Comparison of ENCODE assay signal across 26 cellular contexts in genomic region chr4:6880691-6881090, GRCh38.
"Had no signal": no experiment of that assay in that cellular context is flagged by ENCODE, and none has a peak within 500 bp of the region (broad histone marks: within the 10 kb centered on the region; RNA-seq: fewer than 3 reads in every experiment).

No MANE protein-coding gene starts in this region.

- H3K27ac Mint-ChIP-seq: memory B cell, mesothelial cell of epicardium had no signal

- H3K27me3 Mint-ChIP-seq: memory B cell; natural killer cell treated with Interleukin-12 subunit alpha and Interleukin-12 subunit beta and Interleukin-15 and Interleukin-18, amount 100 ng/mL, for 72 hours had no signal

- H3K9me3 Mint-ChIP-seq: memory B cell; mesothelial cell of epicardium; natural killer cell treated with Interleukin-12 subunit alpha and Interleukin-12 subunit beta and Interleukin-15 and Interleukin-18, amount 100 ng/mL, for 72 hours had no signal

- H3K27me3 ChIP-seq: esophagus muscularis mucosa, gastrocnemius medialis, spleen, stomach, transverse colon had no signal

- H3K4me1 ChIP-seq: parathyroid adenoma, prostate gland had no signal

- DNase-seq: effector CD8-positive, alpha-beta T cell; gastrocnemius medialis; kidney; left cardiac atrium; left ventricle myocardium inferior; lower lobe of right lung; occipital lobe; retina; spleen; stimulated activated CD4-positive, alpha-beta T cell treated with anti-CD3 and anti-CD28 coated beads, Interleukin-15, amount 100 ng/mL, for 24 hours; stimulated activated CD4-positive, alpha-beta T cell treated with anti-CD3 and anti-CD28 coated beads, Interleukin-1b, Interleukin-23, amount 100 ng/mL, for 48 hours; stimulated activated CD4-positive, alpha-beta T cell treated with anti-CD3 and anti-CD28 coated beads, Interleukin-4, amount 100 ng/mL, for 4 hours; stimulated activated naive CD4-positive, alpha-beta T cell; stomach; substantia nigra; transverse colon had no signal

- H3K4me3 Mint-ChIP-seq: memory B cell; mesothelial cell of epicardium; natural killer cell treated with Interleukin-12 subunit alpha and Interleukin-12 subunit beta and Interleukin-15 and Interleukin-18, amount 100 ng/mL, for 72 hours had no signal

- H3K4me3 ChIP-seq: coronary artery, esophagus muscularis mucosa, gastrocnemius medialis, left ventricle myocardium inferior, lower lobe of right lung, prostate gland, spleen, stomach, thoracic aorta, transverse colon had no signal

- H3K4me1 Mint-ChIP-seq: mesothelial cell of epicardium had no signal

- ATAC-seq: gastrocnemius medialis; left cardiac atrium; lower lobe of right lung; natural killer cell treated with Interleukin-12 subunit alpha and Interleukin-12 subunit beta and Interleukin-15 and Interleukin-18, amount 100 ng/mL, for 72 hours; sciatic nerve had no signal

- H3K9me3 ChIP-seq: esophagus muscularis mucosa, gastrocnemius medialis, left ventricle myocardium inferior, lower lobe of right lung, prostate gland, spleen, stomach, thoracic aorta, transverse colon had no signal

- H3K27ac ChIP-seq: coronary artery, epithelial cell of prostate, esophagus muscularis mucosa, left ventricle myocardium inferior, lower lobe of right lung, parathyroid adenoma, prostate gland, spleen, stomach, thoracic aorta, transverse colon had no signal
